In the genomic region with DNA sequence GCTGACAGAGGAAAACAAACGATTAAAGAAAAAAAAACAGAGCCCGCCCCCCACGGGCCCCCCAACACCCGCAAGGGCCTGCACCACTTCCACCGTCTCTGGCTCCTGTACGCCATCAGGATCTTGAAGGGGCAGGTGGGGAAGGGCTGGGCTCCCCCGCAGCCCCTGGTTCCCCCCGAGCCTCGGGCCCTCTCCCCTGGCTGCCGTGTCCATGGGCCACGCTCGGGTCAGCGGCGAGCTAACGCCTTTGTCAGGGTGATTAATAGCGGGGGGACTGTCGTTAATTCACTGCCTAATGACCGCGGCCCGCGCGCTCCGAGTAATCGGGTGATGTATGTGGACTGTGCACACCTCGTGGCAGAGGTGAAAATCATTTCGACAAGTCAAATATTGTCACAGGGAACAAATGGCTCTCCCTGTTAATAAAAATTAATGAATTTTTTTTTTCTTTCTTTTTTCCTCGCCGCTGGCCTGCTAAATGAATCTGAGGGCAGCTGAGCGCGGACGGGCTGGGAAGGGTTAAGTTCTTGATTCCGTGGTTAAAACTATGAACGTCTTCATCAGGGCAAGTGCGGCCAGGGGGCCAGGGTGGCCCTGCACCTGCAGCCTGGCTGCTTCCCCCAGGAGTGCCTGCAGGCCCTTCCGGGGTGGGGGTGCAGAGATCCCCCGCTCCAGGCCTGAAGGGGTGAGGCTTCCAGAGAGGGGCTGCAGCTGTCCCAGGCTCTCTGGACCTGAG, we compare ENCODE assay signal across 15 cellular contexts.
DNase-seq lines count a peak whose midpoint lies in the region; ATAC-seq and TF ChIP-seq lines count a peak whose summit lies in the region.
"Had no signal": no experiment of that assay in that cellular context is flagged by ENCODE, and none has a peak within 500 bp of the region (broad histone marks: within the 10 kb centered on the region; RNA-seq: fewer than 3 reads in every experiment).

No MANE protein-coding gene starts in this region.

- peak overlapping the region; percentile 83 for H3K4me2 ChIP-seq in smooth muscle cell

- H3K4me3 ChIP-seq in body of pancreas, result no peak overlapping the region
- H3K4me3 ChIP-seq in smooth muscle cell, result no peak overlapping the region

- H3K9me3 ChIP-seq in body of pancreas (no peaks in the 10 kb centered on the region), smooth muscle cell (replicated peaks; ENCODE audit: low read depth) (no peaks in the 10 kb centered on the region)

- peaks cover 84% of the 10 kb centered on the region for H3K4me1 ChIP-seq in body of pancreas
- peaks cover 26% of the 10 kb centered on the region for H3K4me1 ChIP-seq in smooth muscle cell (ENCODE audit: low read depth)

- H3K9ac ChIP-seq in smooth muscle cell (ENCODE audit: low read depth), result no peak overlapping the region

- TF ChIP-seq CTCF in body of pancreas (IDR thresholded peaks at IDR 0.05) (no peak), nephron progenitor cell (IDR thresholded peaks at IDR 0.05) (no peak), smooth muscle cell (IDR thresholded peaks at IDR 0.05; ENCODE audit: borderline replicate concordance, insufficient read depth, poor library complexity, severe bottlenecking) (no peak)

- H3F3A ChIP-seq in smooth muscle cell (ENCODE audit: low read depth), result no peaks in the 10 kb centered on the region

- no peaks in the 10 kb centered on the region for H3K9me3 Mint-ChIP-seq in nephron progenitor cell
- H3K9me3 Mint-ChIP-seq: activated CD4-positive, alpha-beta memory T cell treated with anti-CD3 and anti-CD28 coated beads for 36 hours; activated T-cell treated with anti-CD3 and anti-CD28 coated beads, Interleukin-2, amount 50 U/mL, for 4 hours had no signal

- H3K27me3 Mint-ChIP-seq in nephron progenitor cell (ENCODE audit: low read depth, poor library complexity), result peaks cover 14% of the 10 kb centered on the region

- peak overlapping the region; percentile 90 to 97 (median 96) for H3K27ac ChIP-seq in body of pancreas
- H3K27ac ChIP-seq in smooth muscle cell (ENCODE audit: low read depth), result no peak overlapping the region

- H3K27me3 ChIP-seq in body of pancreas (no peaks in the 10 kb centered on the region), smooth muscle cell (ENCODE audit: low read depth) (no peaks in the 10 kb centered on the region)

- no peaks in the 10 kb centered on the region for H4K20me1 ChIP-seq in smooth muscle cell (ENCODE audit: low read depth)

- TF ChIP-seq POLR2A in body of pancreas (IDR thresholded peaks at IDR 0.05), result no peak

- peak overlapping the region; percentile 54 for H3K4me3 Mint-ChIP-seq in nephron progenitor cell
- H3K4me3 Mint-ChIP-seq: activated CD4-positive, alpha-beta memory T cell treated with anti-CD3 and anti-CD28 coated beads for 36 hours; activated naive CD8-positive, alpha-beta T cell; activated T-cell treated with anti-CD3 and anti-CD28 coated beads, Interleukin-2, amount 50 U/mL, for 4 hours had no signal

- no peak overlapping the region for H3K27ac Mint-ChIP-seq in nephron progenitor cell
- H3K27ac Mint-ChIP-seq: activated CD4-positive, alpha-beta memory T cell treated with anti-CD3 and anti-CD28 coated beads for 36 hours; activated naive CD8-positive, alpha-beta T cell had no signal

- DNase-seq in NAMALWA (ENCODE audit: low spot score), result peak; percentile 38
- peak in 2 of 4 donors; percentile 27 to 49 for DNase-seq in body of pancreas
- DNase-seq in nephron progenitor cell, result peak; percentile 57
- DNase-seq in smooth muscle cell (lab: John Stamatoyannopoulos, UW; ENCODE audit: unreplicated experiment), result no peak
- no peak for DNase-seq in NCI-H1105 treated with DMSO at 0.1 percent for 48 hours (lab: John Stamatoyannopoulos, UW)
- no peak for DNase-seq in occipital lobe (lab: John Stamatoyannopoulos, UW)
- DNase-seq in GDM1 (lab: John Stamatoyannopoulos, UW), result no peak
- DNase-seq: activated CD4-positive, alpha-beta memory T cell treated with anti-CD3 and anti-CD28 coated beads for 36 hours; activated T-cell treated with anti-CD3 and anti-CD28 coated beads, Interleukin-2, amount 50 U/mL, for 4 hours; effector memory CD4-positive, alpha-beta T cell; islet precursor cell; NCI-H510A treated with DMSO at 0.1 percent for 48 hours; T-helper 1 cell had no signal

- intact Hi-C loops in body of pancreas (cut with DNase I), result no loop called here

- ATAC-seq in body of pancreas, result no peak
- no peak for ATAC-seq in GM18868 (IDR thresholded peaks at IDR 0.05; ENCODE audit: unreplicated experiment)

- WGBS in body of pancreas, 2 donors, result 45 to 50% methylated on average over 32 to 36 of the region's 36 CpGs
- WGBS in smooth muscle cell (ENCODE audit: low lambda C conversion rate), result 86% methylated on average over 34 of the region's 36 CpGs

- peaks cover 63% of the 10 kb centered on the region for H3K4me1 Mint-ChIP-seq in nephron progenitor cell

- H3K36me3 ChIP-seq in body of pancreas (replicated peaks in 1 of 2; ENCODE audit: insufficient read depth in 1 of 2, low read depth in 2 of 2) (no peaks in the 10 kb centered on the region), smooth muscle cell (ENCODE audit: low read depth) (no peaks in the 10 kb centered on the region)

- no peaks in the 10 kb centered on the region for H3K36me3 Mint-ChIP-seq in nephron progenitor cell (ENCODE audit: low read depth)
- H3K36me3 Mint-ChIP-seq: activated CD4-positive, alpha-beta memory T cell treated with anti-CD3 and anti-CD28 coated beads for 36 hours; activated naive CD8-positive, alpha-beta T cell had no signal

- H3K79me2 ChIP-seq in smooth muscle cell (ENCODE audit: low read depth), result no peaks in the 10 kb centered on the region

- H2AFZ ChIP-seq in smooth muscle cell (ENCODE audit: low read depth), result no peak overlapping the region

Comparison
In these comparisons a context has a peak if more than half of its experiments do, and no peak if none do; other contexts are left out.
1. DNase-seq: peak in NAMALWA (single experiment) and nephron progenitor cell (single experiment); none in smooth muscle cell (single experiment), NCI-H1105 treated with DMSO at 0.1 percent for 48 hours (single experiment), occipital lobe (single experiment) and GDM1 (single experiment).